Comparison of ENCODE assay signal across 2 cellular contexts in the genomic region with DNA sequence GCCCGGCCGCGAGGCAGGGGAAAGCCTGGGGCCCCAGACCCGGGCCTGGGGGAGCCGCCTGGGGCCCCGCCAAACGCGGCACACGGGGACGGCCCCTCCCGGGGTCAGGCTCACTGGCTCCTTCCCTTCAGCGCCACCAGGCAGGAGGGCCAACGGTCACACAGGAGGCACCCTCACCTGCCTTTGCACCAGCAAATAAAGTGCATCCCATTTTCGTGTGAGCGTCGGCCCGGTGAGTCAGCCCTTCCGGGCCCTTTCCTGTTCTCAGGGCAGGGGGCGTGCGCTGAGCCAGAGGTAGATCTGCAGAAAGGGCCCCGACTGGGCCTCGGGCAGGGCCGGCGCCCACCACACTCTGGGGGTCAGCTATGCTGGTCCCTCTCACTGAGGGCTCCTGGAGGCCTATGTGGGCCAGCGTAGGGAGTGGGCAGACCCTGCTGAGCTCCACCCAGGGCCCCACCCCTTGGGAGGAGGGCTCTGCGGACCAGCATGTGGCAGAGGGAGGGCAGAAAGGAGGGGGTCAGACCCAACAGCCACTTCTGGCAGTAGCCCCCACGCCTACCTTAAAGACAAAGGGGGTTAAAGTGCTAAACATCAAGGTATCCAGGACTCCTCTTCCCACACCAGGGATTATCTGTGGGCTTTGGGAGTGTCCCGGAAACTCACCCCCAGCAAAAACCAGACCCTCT.
TF ChIP-seq lines count a peak whose summit lies in the region.

No MANE protein-coding gene starts in this region.

TF ChIP-seq in HEK293, 187 proteins besides CTCF, POLR2A, EP300 and RAD21 (continued from another document and continues in another):
- TF ChIP-seq ZNF623 (tag by site-specific recombination; IDR thresholded peaks at IDR 0.05): no peak
- TF ChIP-seq, protein P1, sequence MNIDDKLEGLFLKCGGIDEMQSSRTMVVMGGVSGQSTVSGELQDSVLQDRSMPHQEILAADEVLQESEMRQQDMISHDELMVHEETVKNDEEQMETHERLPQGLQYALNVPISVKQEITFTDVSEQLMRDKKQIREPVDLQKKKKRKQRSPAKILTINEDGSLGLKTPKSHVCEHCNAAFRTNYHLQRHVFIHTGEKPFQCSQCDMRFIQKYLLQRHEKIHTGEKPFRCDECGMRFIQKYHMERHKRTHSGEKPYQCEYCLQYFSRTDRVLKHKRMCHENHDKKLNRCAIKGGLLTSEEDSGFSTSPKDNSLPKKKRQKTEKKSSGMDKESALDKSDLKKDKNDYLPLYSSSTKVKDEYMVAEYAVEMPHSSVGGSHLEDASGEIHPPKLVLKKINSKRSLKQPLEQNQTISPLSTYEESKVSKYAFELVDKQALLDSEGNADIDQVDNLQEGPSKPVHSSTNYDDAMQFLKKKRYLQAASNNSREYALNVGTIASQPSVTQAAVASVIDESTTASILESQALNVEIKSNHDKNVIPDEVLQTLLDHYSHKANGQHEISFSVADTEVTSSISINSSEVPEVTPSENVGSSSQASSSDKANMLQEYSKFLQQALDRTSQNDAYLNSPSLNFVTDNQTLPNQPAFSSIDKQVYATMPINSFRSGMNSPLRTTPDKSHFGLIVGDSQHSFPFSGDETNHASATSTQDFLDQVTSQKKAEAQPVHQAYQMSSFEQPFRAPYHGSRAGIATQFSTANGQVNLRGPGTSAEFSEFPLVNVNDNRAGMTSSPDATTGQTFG (tag by site-specific recombination; IDR thresholded peaks at IDR 0.05; ENCODE audit: borderline replicate concordance): no peak
- TF ChIP-seq HOXC10 (CRISPR knock-in tag; IDR thresholded peaks at IDR 0.05): no peak
- TF ChIP-seq GLI2 (tag by site-specific recombination; IDR thresholded peaks at IDR 0.05; ENCODE audit: borderline replicate concordance, low read depth): no peak
- no peak for TF ChIP-seq ZSCAN16 (tag by site-specific recombination; IDR thresholded peaks at IDR 0.05)
- peak; percentile 11; the same call in 1 of the 2 replicates for TF ChIP-seq ZFP69B (tag by site-specific recombination; IDR thresholded peaks at IDR 0.05)
- no peak for TF ChIP-seq ZBTB21 (tag by site-specific recombination; IDR thresholded peaks at IDR 0.05)
- TF ChIP-seq ZNF518A (tag by site-specific recombination; conservative IDR thresholded peaks at IDR 0.05; ENCODE audit: low read depth): no peak
- TF ChIP-seq ZBTB8A (tag by site-specific recombination; IDR thresholded peaks at IDR 0.05): peak; percentile 79
- TF ChIP-seq ZBTB1 (tag by site-specific recombination; IDR thresholded peaks at IDR 0.05): no peak
- TF ChIP-seq ZNF645 (tag by site-specific recombination; IDR thresholded peaks at IDR 0.05): no peak
- TF ChIP-seq ZNF362 (tag by site-specific recombination; IDR thresholded peaks at IDR 0.05): no peak
- peak; percentile 93 for TF ChIP-seq ZSCAN30 (tag by site-specific recombination; IDR thresholded peaks at IDR 0.05)
- peak; percentile 70; the same call in 1 of the 2 replicates for TF ChIP-seq KLF1 (tag by site-specific recombination; IDR thresholded peaks at IDR 0.05)
- no peak for TF ChIP-seq ZNF175 (tag by site-specific recombination; IDR thresholded peaks at IDR 0.05)
- peak; percentile 84 for TF ChIP-seq ZIC2 (tag by site-specific recombination; IDR thresholded peaks at IDR 0.05)

TF ChIP-seq in HepG2, 621 proteins besides CTCF, POLR2A, EP300 and RAD21 (continued from another document and continues in another):
- peak; percentile 62; the same call in 1 of the 2 replicates for TF ChIP-seq ZZZ3 (CRISPR knock-in tag; IDR thresholded peaks at IDR 0.05; ENCODE audit: borderline replicate concordance)
- no peak for TF ChIP-seq YY1 (IDR thresholded peaks at IDR 0.05; ENCODE audit: insufficient read depth, insufficient replicate concordance, low read depth, low read length)
- no peak for TF ChIP-seq ZNF282 (IDR thresholded peaks at IDR 0.05; ENCODE audit: partially characterized antibody)
- no peak for TF ChIP-seq CHD2 (IDR thresholded peaks at IDR 0.05; ENCODE audit: low read depth, low read length)
- TF ChIP-seq ZNF546 (CRISPR knock-in tag; conservative IDR thresholded peaks at IDR 0.05): no peak
- TF ChIP-seq, protein P2, sequence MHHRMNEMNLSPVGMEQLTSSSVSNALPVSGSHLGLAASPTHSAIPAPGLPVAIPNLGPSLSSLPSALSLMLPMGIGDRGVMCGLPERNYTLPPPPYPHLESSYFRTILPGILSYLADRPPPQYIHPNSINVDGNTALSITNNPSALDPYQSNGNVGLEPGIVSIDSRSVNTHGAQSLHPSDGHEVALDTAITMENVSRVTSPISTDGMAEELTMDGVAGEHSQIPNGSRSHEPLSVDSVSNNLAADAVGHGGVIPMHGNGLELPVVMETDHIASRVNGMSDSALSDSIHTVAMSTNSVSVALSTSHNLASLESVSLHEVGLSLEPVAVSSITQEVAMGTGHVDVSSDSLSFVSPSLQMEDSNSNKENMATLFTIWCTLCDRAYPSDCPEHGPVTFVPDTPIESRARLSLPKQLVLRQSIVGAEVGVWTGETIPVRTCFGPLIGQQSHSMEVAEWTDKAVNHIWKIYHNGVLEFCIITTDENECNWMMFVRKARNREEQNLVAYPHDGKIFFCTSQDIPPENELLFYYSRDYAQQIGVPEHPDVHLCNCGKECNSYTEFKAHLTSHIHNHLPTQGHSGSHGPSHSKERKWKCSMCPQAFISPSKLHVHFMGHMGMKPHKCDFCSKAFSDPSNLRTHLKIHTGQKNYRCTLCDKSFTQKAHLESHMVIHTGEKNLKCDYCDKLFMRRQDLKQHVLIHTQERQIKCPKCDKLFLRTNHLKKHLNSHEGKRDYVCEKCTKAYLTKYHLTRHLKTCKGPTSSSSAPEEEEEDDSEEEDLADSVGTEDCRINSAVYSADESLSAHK (CRISPR knock-in tag; IDR thresholded peaks at IDR 0.05; ENCODE audit: borderline replicate concordance): peak; percentile 69; the same call in 1 of the 2 replicates
- no peak for TF ChIP-seq ZNF672 (CRISPR knock-in tag; IDR thresholded peaks at IDR 0.05)
- TF ChIP-seq SP5 (CRISPR knock-in tag; IDR thresholded peaks at IDR 0.05; ENCODE audit: borderline replicate concordance, low read depth): peak; percentile 60; the same call in 1 of the 2 replicates
- TF ChIP-seq, protein P3, sequence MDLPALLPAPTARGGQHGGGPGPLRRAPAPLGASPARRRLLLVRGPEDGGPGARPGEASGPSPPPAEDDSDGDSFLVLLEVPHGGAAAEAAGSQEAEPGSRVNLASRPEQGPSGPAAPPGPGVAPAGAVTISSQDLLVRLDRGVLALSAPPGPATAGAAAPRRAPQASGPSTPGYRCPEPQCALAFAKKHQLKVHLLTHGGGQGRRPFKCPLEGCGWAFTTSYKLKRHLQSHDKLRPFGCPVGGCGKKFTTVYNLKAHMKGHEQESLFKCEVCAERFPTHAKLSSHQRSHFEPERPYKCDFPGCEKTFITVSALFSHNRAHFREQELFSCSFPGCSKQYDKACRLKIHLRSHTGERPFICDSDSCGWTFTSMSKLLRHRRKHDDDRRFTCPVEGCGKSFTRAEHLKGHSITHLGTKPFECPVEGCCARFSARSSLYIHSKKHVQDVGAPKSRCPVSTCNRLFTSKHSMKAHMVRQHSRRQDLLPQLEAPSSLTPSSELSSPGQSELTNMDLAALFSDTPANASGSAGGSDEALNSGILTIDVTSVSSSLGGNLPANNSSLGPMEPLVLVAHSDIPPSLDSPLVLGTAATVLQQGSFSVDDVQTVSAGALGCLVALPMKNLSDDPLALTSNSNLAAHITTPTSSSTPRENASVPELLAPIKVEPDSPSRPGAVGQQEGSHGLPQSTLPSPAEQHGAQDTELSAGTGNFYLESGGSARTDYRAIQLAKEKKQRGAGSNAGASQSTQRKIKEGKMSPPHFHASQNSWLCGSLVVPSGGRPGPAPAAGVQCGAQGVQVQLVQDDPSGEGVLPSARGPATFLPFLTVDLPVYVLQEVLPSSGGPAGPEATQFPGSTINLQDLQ (CRISPR knock-in tag; IDR thresholded peaks at IDR 0.05): no peak; the same call in 1 of the 2 replicates
- TF ChIP-seq NR3C1 (CRISPR knock-in tag; IDR thresholded peaks at IDR 0.05): peak; percentile 11; the same call in 1 of the 2 replicates
- 0 out of 2 replicates have a peak, but pooled peaks have one; percentile 42 for TF ChIP-seq MLXIP (CRISPR knock-in tag; IDR thresholded peaks at IDR 0.05; ENCODE audit: borderline replicate concordance)
- TF ChIP-seq TCF12 (IDR thresholded peaks at IDR 0.05): no peak
- 0 out of 2 replicates have a peak, but pooled peaks have one; percentile 44 for TF ChIP-seq TCF12 (CRISPR knock-in tag; IDR thresholded peaks at IDR 0.05)
- peak; percentile 71; the same call in 1 of the 2 replicates for TF ChIP-seq MIER2 (CRISPR knock-in tag; IDR thresholded peaks at IDR 0.05)
- 0 out of 2 replicates have a peak, but pooled peaks have one; percentile 17 for TF ChIP-seq ZNF652 (CRISPR knock-in tag; IDR thresholded peaks at IDR 0.05; ENCODE audit: borderline replicate concordance, low read depth)
- peak; percentile 89; the same call in 1 of the 2 replicates for TF ChIP-seq ZSCAN30 (CRISPR knock-in tag; IDR thresholded peaks at IDR 0.05)
- TF ChIP-seq, protein P4, sequence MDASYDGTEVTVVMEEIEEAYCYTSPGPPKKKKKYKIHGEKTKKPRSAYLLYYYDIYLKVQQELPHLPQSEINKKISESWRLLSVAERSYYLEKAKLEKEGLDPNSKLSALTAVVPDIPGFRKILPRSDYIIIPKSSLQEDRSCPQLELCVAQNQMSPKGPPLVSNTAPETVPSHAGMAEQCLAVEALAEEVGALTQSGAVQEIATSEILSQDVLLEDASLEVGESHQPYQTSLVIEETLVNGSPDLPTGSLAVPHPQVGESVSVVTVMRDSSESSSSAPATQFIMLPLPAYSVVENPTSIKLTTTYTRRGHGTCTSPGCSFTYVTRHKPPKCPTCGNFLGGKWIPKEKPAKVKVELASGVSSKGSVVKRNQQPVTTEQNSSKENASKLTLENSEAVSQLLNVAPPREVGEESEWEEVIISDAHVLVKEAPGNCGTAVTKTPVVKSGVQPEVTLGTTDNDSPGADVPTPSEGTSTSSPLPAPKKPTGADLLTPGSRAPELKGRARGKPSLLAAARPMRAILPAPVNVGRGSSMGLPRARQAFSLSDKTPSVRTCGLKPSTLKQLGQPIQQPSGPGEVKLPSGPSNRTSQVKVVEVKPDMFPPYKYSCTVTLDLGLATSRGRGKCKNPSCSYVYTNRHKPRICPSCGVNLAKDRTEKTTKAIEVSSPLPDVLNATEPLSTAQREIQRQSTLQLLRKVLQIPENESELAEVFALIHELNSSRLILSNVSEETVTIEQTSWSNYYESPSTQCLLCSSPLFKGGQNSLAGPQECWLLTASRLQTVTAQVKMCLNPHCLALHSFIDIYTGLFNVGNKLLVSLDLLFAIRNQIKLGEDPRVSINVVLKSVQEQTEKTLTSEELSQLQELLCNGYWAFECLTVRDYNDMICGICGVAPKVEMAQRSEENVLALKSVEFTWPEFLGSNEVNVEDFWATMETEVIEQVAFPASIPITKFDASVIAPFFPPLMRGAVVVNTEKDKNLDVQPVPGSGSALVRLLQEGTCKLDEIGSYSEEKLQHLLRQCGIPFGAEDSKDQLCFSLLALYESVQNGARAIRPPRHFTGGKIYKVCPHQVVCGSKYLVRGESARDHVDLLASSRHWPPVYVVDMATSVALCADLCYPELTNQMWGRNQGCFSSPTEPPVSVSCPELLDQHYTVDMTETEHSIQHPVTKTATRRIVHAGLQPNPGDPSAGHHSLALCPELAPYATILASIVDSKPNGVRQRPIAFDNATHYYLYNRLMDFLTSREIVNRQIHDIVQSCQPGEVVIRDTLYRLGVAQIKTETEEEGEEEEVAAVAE (CRISPR knock-in tag; IDR thresholded peaks at IDR 0.05; ENCODE audit: borderline replicate concordance): peak; percentile 50; the same call in 1 of the 2 replicates
- TF ChIP-seq NCOR1 (IDR thresholded peaks at IDR 0.05; ENCODE audit: borderline replicate concordance, low read length): 0 out of 2 replicates have a peak, but pooled peaks have one; percentile 28
- no peak for TF ChIP-seq RBM22 (optimal IDR thresholded peaks at IDR 0.05; ENCODE audit: low read length)
- peak; percentile 99 for TF ChIP-seq AGO2 (optimal IDR thresholded peaks at IDR 0.05; ENCODE audit: low read depth, low read length)
- peak; percentile 98 for TF ChIP-seq ZNF746 (CRISPR knock-in tag; IDR thresholded peaks at IDR 0.05)
- TF ChIP-seq ZNF740 (CRISPR knock-in tag; IDR thresholded peaks at IDR 0.05): no peak
- TF ChIP-seq HNRNPUL1 (IDR thresholded peaks at IDR 0.05; ENCODE audit: low read depth, low read length): no peak
- no peak; the same call in 1 of the 2 replicates for TF ChIP-seq RFXAP (CRISPR knock-in tag; IDR thresholded peaks at IDR 0.05; ENCODE audit: borderline replicate concordance)
